In genomic region chr10:86536294-86536861, GRCh38 we compare ENCODE assay signal across 9 cellular contexts. TPM values are rescaled to one million over a fixed set of nuclear protein-coding genes. Genes with fewer than 3 reads are reported as not detected.
DNase-seq lines count a peak whose midpoint lies in the region; ATAC-seq, FAIRE-seq and TF ChIP-seq lines count a peak whose summit lies in the region.
"Had no signal": no experiment of that assay in that cellular context is flagged by ENCODE, and none has a peak within 500 bp of the region (broad histone marks: within the 10 kb centered on the region; RNA-seq: fewer than 3 reads in every experiment).

No MANE protein-coding gene starts in this region.

- intact Hi-C loops in K562 (cut with micrococcal nuclease) = no loop called here

- no peak overlapping the region for H3K27ac ChIP-seq in BLaER1
- no peak overlapping the region for H3K27ac ChIP-seq in K562 (ENCODE audit: extremely low read depth, low read depth, low read length)

- H3K27me3 Mint-ChIP-seq in progenitor cell of endocrine pancreas = peaks cover 39% of the 10 kb centered on the region

- H3K9me3 ChIP-seq in BLaER1 (peaks cover 37% of the 10 kb centered on the region), K562 (replicated peaks; ENCODE audit: control insufficient read depth, insufficient read depth, low read depth, low read length) (no peaks in the 10 kb centered on the region), MG63 (no peaks in the 10 kb centered on the region)
- H3K9me3 ChIP-seq: pancreas had no signal

- TF ChIP-seq CTCF in K562 (IDR thresholded peaks at IDR 0.05 in 2 of 3, conservative IDR thresholded peaks at IDR 0.05 in 1 of 3; ENCODE audit: insufficient read depth in 2 of 3, low read depth in 1 of 3, low read length in 3 of 3) (no peak), progenitor cell of endocrine pancreas (IDR thresholded peaks at IDR 0.05; ENCODE audit: unreplicated experiment) (no peak)

- no peaks in the 10 kb centered on the region for H3K79me2 ChIP-seq in K562 (ENCODE audit: control insufficient read depth, insufficient read depth, low read length)

- peak overlapping the region; percentile 40; the same call in 1 of the 2 replicates for H2AFZ ChIP-seq in K562 (ENCODE audit: low read depth, low read length)

- H3K9me1 ChIP-seq in K562 (ENCODE audit: control insufficient read depth, insufficient read depth, low read length) = no peaks in the 10 kb centered on the region

- H3K9ac ChIP-seq in BLaER1 = no peak overlapping the region
- H3K9ac ChIP-seq in K562 (ENCODE audit: insufficient read depth in 1 of 2, low read depth in 2 of 2, low read length in 2 of 2) = no peak overlapping the region; a peak in 1 of 4 replicates

- no peak for TF ChIP-seq RAD21 in K562 (CRISPR knock-in tag; conservative IDR thresholded peaks at IDR 0.05 in 1 of 2, IDR thresholded peaks at IDR 0.05 in 1 of 2)

- H3K4me1 ChIP-seq in BLaER1 (peaks cover 23% of the 10 kb centered on the region), K562 (replicated peaks in 1 of 2; ENCODE audit: control insufficient read depth in 2 of 2, insufficient read depth in 2 of 2, low read length in 2 of 2) (peaks cover 8 to 21% of the 10 kb centered on the region in 2 experiments; a peak in 4 of 5 replicates)

- in situ Hi-C loops in K562 (cut with MboI) (no loop called here), G401 (cut with HindIII; ENCODE audit: low sequenced_read_pairs) (no loop called here)

- no peak for TF ChIP-seq EP300 in K562 (IDR thresholded peaks at IDR 0.05; ENCODE audit: low read length)

- peak overlapping the region; percentile 79 for H3K4me2 ChIP-seq in BLaER1
- H3K4me2 ChIP-seq in K562 (ENCODE audit: insufficient read depth, low read length) = no peak overlapping the region

- no peak for FAIRE-seq in K562 (lab: Jason Lieb, UNC)
- FAIRE-seq: pancreas had no signal

- DNase-seq in T-helper 9 cell (peak; percentile 32), K562 (ENCODE audit: extremely low read depth in 1 of 4, low spot score in 3 of 4) (no peak), progenitor cell of endocrine pancreas (ENCODE audit: low spot score, unreplicated experiment) (no peak), G401 (ENCODE audit: low spot score) (no peak), D341Med (ENCODE audit: low spot score) (no peak), MG63 (no peak), GDM1 (lab: John Stamatoyannopoulos, UW) (no peak)

- H3K4me3 ChIP-seq in BLaER1 (peak overlapping the region; percentile 48), K562 (no peak overlapping the region), MG63 (no peak overlapping the region)

- H3K36me3 Mint-ChIP-seq in progenitor cell of endocrine pancreas (ENCODE audit: insufficient read depth) = no peaks in the 10 kb centered on the region

- POLR2A ChIA-PET in K562 (lab: Yijun Ruan, JAX) = no interaction called here

- no peak overlapping the region for H3K27ac Mint-ChIP-seq in progenitor cell of endocrine pancreas

- CTCF ChIA-PET in K562 (lab: Yijun Ruan, JAX; ENCODE audit: low intra/inter-chr PET ratio) = no interaction called here

- peaks cover 22% of the 10 kb centered on the region for H3K27me3 ChIP-seq in BLaER1
- H3K27me3 ChIP-seq in K562 (ENCODE audit: control insufficient read depth in 2 of 2, insufficient read depth in 2 of 2, low read length in 2 of 2) = no peaks in the 10 kb centered on the region
- H3K27me3 ChIP-seq in MG63 = no peaks in the 10 kb centered on the region
- H3K27me3 ChIP-seq: pancreas had no signal

- no peaks in the 10 kb centered on the region for H3K4me1 Mint-ChIP-seq in progenitor cell of endocrine pancreas (ENCODE audit: low read depth)

- H3K9me3 Mint-ChIP-seq in progenitor cell of endocrine pancreas (ENCODE audit: low read depth) = peaks cover 4% of the 10 kb centered on the region

- no TSS peak for BruUV-seq in K562 (replicated peaks; lab: Mats Ljungman, UMichigan)

- H3K4me3 Mint-ChIP-seq in progenitor cell of endocrine pancreas (ENCODE audit: low read depth) = peak overlapping the region; percentile 80

- H4K20me1 ChIP-seq in BLaER1 (no peaks in the 10 kb centered on the region), K562 (replicated peaks; ENCODE audit: control insufficient read depth, insufficient read depth, low read length) (no peaks in the 10 kb centered on the region)

- no peak for ATAC-seq in K562

- TF ChIP-seq POLR2A in K562 (conservative IDR thresholded peaks at IDR 0.05) = no peak

- H3K36me3 ChIP-seq in BLaER1 (no peaks in the 10 kb centered on the region), K562 (ENCODE audit: control insufficient read depth, insufficient read depth, low read length) (no peaks in the 10 kb centered on the region), MG63 (no peaks in the 10 kb centered on the region)
- H3K36me3 ChIP-seq: pancreas had no signal

- 94% methylated on average over 12 of the region's 40 CpGs for WGBS in K562 (ENCODE audit: insufficient coverage, low coverage, missing lambda C conversion rate)

TF ChIP-seq in K562, 482 proteins besides CTCF, POLR2A, EP300 and RAD21:
- TF ChIP-seq ZNF740 (CRISPR knock-in tag; IDR thresholded peaks at IDR 0.05) = no peak
- TF ChIP-seq ZNF740 (tag; IDR thresholded peaks at IDR 0.05) = no peak
- TF ChIP-seq ZC3H11A (IDR thresholded peaks at IDR 0.05; ENCODE audit: low read depth, low read length) = no peak
- no peak for TF ChIP-seq JUND (IDR thresholded peaks at IDR 0.05; ENCODE audit: borderline replicate concordance, low read depth, low read length)
- no peak for TF ChIP-seq JUND (tag; IDR thresholded peaks at IDR 0.05; ENCODE audit: borderline replicate concordance, low read depth, low read length)
- TF ChIP-seq SP1 (CRISPR knock-in tag; IDR thresholded peaks at IDR 0.05) = no peak
- no peak for TF ChIP-seq ESRRA (IDR thresholded peaks at IDR 0.05; ENCODE audit: borderline replicate concordance, low read depth)

RNA-seq across cellular contexts. Expression of gene WAPL, which starts 14.8 kb away (rescaled TPM):
- total RNA-seq in K562 (2011; cell fraction: chromatin; rRNA removed; ENCODE audit: low replicate concordance) = 19.5 and 62.0 TPM in 2 replicates
- 9.7 and 10.5 TPM in 2 replicates for total RNA-seq in K562 (2011; cell fraction: nucleolus; rRNA removed)
- 19.5 and 21.7 TPM in 2 replicates for total RNA-seq in K562 (2011; cell fraction: nucleoplasm; rRNA removed)
- total RNA-seq in K562 (2014; rRNA removed) (25.8 and 27.7 TPM in 2 replicates), K562 (2014; rRNA removed; fragmentation: Illumina TruSeq; extraction: Trizol) (36.4 and 41.5 TPM in 2 replicates), K562 (2015; rRNA removed; fragmentation: Illumina TruSeq; extraction: Trizol) (34.0 and 34.4 TPM in 2 replicates), K562 (2021) (24.5 and 27.0 TPM in 2 replicates), progenitor cell of endocrine pancreas (47.9 and 49.6 TPM in 2 replicates)
- polyA plus RNA-seq in K562 (2011; rRNA removed) (13.5 and 18.4 TPM in 2 replicates), K562 (2014; fragmentation: Illumina TruSeq; extraction: Trizol) (21.0 and 25.3 TPM in 2 replicates), K562 (2014; fragmentation: Nextera tagmentation; extraction: Ambion mirVana) (10 to 100 TPM; 14.3 to 21.9 TPM), K562 (2014; rRNA removed) (15.1 and 17.9 TPM in 2 replicates)
- polyA plus RNA-seq in K562 (2011; cell fraction: cytosol; rRNA removed) = 5.2 and 7.4 TPM in 2 replicates
- polyA plus RNA-seq in K562 (2011; cell fraction: nucleus; rRNA removed) = 7.3 and 10.8 TPM in 2 replicates
- polyA plus RNA-seq in K562 (2012) = 15.9 and 20.7 TPM in 2 replicates
- polyA minus RNA-seq in K562 (2011; rRNA and poly(A)+ RNA removed) = 41.8 and 42.9 TPM in 2 replicates
- polyA minus RNA-seq in K562 (2011; cell fraction: cytosol; rRNA and poly(A)+ RNA removed) = 28.6 and 31.1 TPM in 2 replicates
- 11.0 and 18.2 TPM in 2 replicates for polyA minus RNA-seq in K562 (2011; cell fraction: nucleus; rRNA and poly(A)+ RNA removed)
- 28.2 and 39.5 TPM in 2 replicates for total RNA-seq in G401 (2014; rRNA removed; shearing (Covaris generic))
- total RNA-seq in MG63 (2014; rRNA removed; shearing (Covaris generic); ENCODE audit: low replicate concordance) = 15.4 and 33.7 TPM in 2 replicates
